Comparison of ENCODE assay signal across 12 cellular contexts in genomic region chr7:1819258-1819841, GRCh38.
A peak's percentile ranks its signal among the peaks of the same experiment; 100 is the strongest.
DNase-seq lines count a peak whose midpoint lies in the region; TF ChIP-seq lines count a peak whose summit lies in the region.
"Had no signal": no experiment of that assay in that cellular context is flagged by ENCODE, and none has a peak within 500 bp of the region (broad histone marks: within the 10 kb centered on the region; RNA-seq: fewer than 3 reads in every experiment).

No MANE protein-coding gene starts in this region.

- H3K9ac ChIP-seq in neuronal stem cell (ENCODE audit: low read depth, low read length, poor library complexity) (no peak overlapping the region), MM.1S (ENCODE audit: low read length) (no peak overlapping the region), neural progenitor cell (no peak overlapping the region), GM23248 (no peak overlapping the region)

- H3K9me2 ChIP-seq in MM.1S (replicated peaks; ENCODE audit: insufficient read depth, low read length): no peaks in the 10 kb centered on the region
- H3K9me2 ChIP-seq in GM23248 (ENCODE audit: insufficient read depth): no peaks in the 10 kb centered on the region

- no peaks in the 10 kb centered on the region for H3K9me3 Mint-ChIP-seq in CD4-positive, alpha-beta memory T cell
- no peaks in the 10 kb centered on the region for H3K9me3 Mint-ChIP-seq in activated naive CD8-positive, alpha-beta T cell (ENCODE audit: low read depth)
- H3K9me3 Mint-ChIP-seq in neural progenitor cell: no peaks in the 10 kb centered on the region

- H2AFZ ChIP-seq in neuronal stem cell (ENCODE audit: low read length) (no peak overlapping the region), MM.1S (ENCODE audit: low read length) (no peak overlapping the region), neural progenitor cell (replicated peaks) (no peak overlapping the region), GM23248 (no peak overlapping the region)

- in situ Hi-C loops in KBM-7 (cut with MboI; ENCODE audit: low pct_unique_long_range_greater_than_20kb, low sequenced_read_pairs) (no loop called here), GM23248 (cut with MboI) (no loop called here)

- H3K4me2 ChIP-seq in neuronal stem cell (ENCODE audit: insufficient read depth, low read length, poor library complexity, severe bottlenecking): no peak overlapping the region
- no peak overlapping the region for H3K4me2 ChIP-seq in MM.1S (ENCODE audit: low read depth, low read length)
- H3K4me2 ChIP-seq in neural progenitor cell: no peak overlapping the region
- no peak overlapping the region for H3K4me2 ChIP-seq in GM23248 (ENCODE audit: unreplicated experiment)

- H3K27me3 Mint-ChIP-seq in CD4-positive, alpha-beta memory T cell: no peaks in the 10 kb centered on the region
- no peaks in the 10 kb centered on the region for H3K27me3 Mint-ChIP-seq in activated naive CD8-positive, alpha-beta T cell
- peaks cover 2% of the 10 kb centered on the region for H3K27me3 Mint-ChIP-seq in neural progenitor cell (ENCODE audit: insufficient read depth, low read depth)

- H4K8ac ChIP-seq in neuronal stem cell (ENCODE audit: low read depth, low read length): peak overlapping the region; percentile 72

- H3K27me3 ChIP-seq in CD4-positive, alpha-beta memory T cell (ENCODE audit: insufficient read depth, low read length): no peaks in the 10 kb centered on the region
- no peaks in the 10 kb centered on the region for H3K27me3 ChIP-seq in neuronal stem cell (ENCODE audit: control insufficient read depth in 3 of 3, insufficient read depth in 3 of 3, low read depth in 1 of 3, low read length in 3 of 3)
- H3K27me3 ChIP-seq in MM.1S (replicated peaks; ENCODE audit: insufficient read depth, low read length): no peaks in the 10 kb centered on the region
- no peaks in the 10 kb centered on the region for H3K27me3 ChIP-seq in effector memory CD4-positive, alpha-beta T cell (replicated peaks; ENCODE audit: control insufficient read depth, insufficient read depth, low read length, poor library complexity, severe bottlenecking)
- H3K27me3 ChIP-seq in neural progenitor cell: no peaks in the 10 kb centered on the region
- H3K27me3 ChIP-seq in GM23248 (replicated peaks; ENCODE audit: insufficient read depth): no peaks in the 10 kb centered on the region
- H3K27me3 ChIP-seq: ascending aorta had no signal

- peaks cover 0 to 6% of the 10 kb centered on the region in 2 donors for H3K36me3 Mint-ChIP-seq in CD4-positive, alpha-beta memory T cell
- peaks cover 4% of the 10 kb centered on the region for H3K36me3 Mint-ChIP-seq in activated naive CD8-positive, alpha-beta T cell
- no peaks in the 10 kb centered on the region for H3K36me3 Mint-ChIP-seq in neural progenitor cell

- intact Hi-C loops in CD4-positive, alpha-beta memory T cell (cut with micrococcal nuclease): no loop called here

- peak overlapping the region; percentile 35 for H3K23ac ChIP-seq in neuronal stem cell (ENCODE audit: low read depth, low read length, poor library complexity)

- POLR2A ChIA-PET in CD4-positive, alpha-beta memory T cell (lab: Charles Lee; ENCODE audit: partially characterized antibody): no interaction called here

- H4K91ac ChIP-seq in neuronal stem cell (ENCODE audit: low read depth, low read length, poor library complexity): no peak overlapping the region

- no peaks in the 10 kb centered on the region for H3F3A ChIP-seq in MM.1S (ENCODE audit: insufficient read depth, low read length)
- H3F3A ChIP-seq in neural progenitor cell (ENCODE audit: low read depth): no peaks in the 10 kb centered on the region
- no peaks in the 10 kb centered on the region for H3F3A ChIP-seq in GM23248 (ENCODE audit: insufficient read depth)

- no peak overlapping the region for H2BK120ac ChIP-seq in neuronal stem cell (ENCODE audit: low read depth, low read length)

- H3K4me1 Mint-ChIP-seq in CD4-positive, alpha-beta memory T cell: peaks cover 20 to 46% (median 31%) of the 10 kb centered on the region in 4 donors
- peaks cover 28% of the 10 kb centered on the region for H3K4me1 Mint-ChIP-seq in activated naive CD8-positive, alpha-beta T cell (ENCODE audit: low read depth)
- peaks cover 19% of the 10 kb centered on the region for H3K4me1 Mint-ChIP-seq in neural progenitor cell

- peaks cover 15% of the 10 kb centered on the region for H3K4me1 ChIP-seq in CD4-positive, alpha-beta memory T cell (ENCODE audit: insufficient read depth, low read length)
- H3K4me1 ChIP-seq in neuronal stem cell (ENCODE audit: control insufficient read depth in 2 of 2, insufficient read depth in 1 of 2, low read depth in 1 of 2, low read length in 2 of 2): peaks cover 1 to 8% of the 10 kb centered on the region in 2 donors
- H3K4me1 ChIP-seq in MM.1S (ENCODE audit: low read length): no peaks in the 10 kb centered on the region
- peaks cover 3% of the 10 kb centered on the region for H3K4me1 ChIP-seq in effector memory CD4-positive, alpha-beta T cell (ENCODE audit: control insufficient read depth, insufficient read depth, low read length, poor library complexity, severe bottlenecking)
- peaks cover 4% of the 10 kb centered on the region for H3K4me1 ChIP-seq in neural progenitor cell
- no peaks in the 10 kb centered on the region for H3K4me1 ChIP-seq in GM23248 (ENCODE audit: insufficient read depth)

- peak overlapping the region in 5 of 8 donors; percentile 21 to 72 (median 62) for H3K4me3 Mint-ChIP-seq in CD4-positive, alpha-beta memory T cell
- peak overlapping the region; percentile 35 for H3K4me3 Mint-ChIP-seq in activated naive CD8-positive, alpha-beta T cell
- no peak overlapping the region for H3K4me3 Mint-ChIP-seq in neural progenitor cell

- H3K9me3 ChIP-seq in CD4-positive, alpha-beta memory T cell (ENCODE audit: control insufficient read depth in 1 of 2, low read length in 2 of 2): no peaks in the 10 kb centered on the region
- H3K9me3 ChIP-seq in neuronal stem cell (replicated peaks in 1 of 2; ENCODE audit: control insufficient read depth in 2 of 2, insufficient read depth in 1 of 2, low read depth in 1 of 2, low read length in 2 of 2) (no peaks in the 10 kb centered on the region), MM.1S (replicated peaks; ENCODE audit: insufficient read depth, low read length) (no peaks in the 10 kb centered on the region), neural progenitor cell (ENCODE audit: low read depth) (no peaks in the 10 kb centered on the region), GM23248 (ENCODE audit: low read depth) (no peaks in the 10 kb centered on the region)
- H3K9me3 ChIP-seq in effector memory CD4-positive, alpha-beta T cell (ENCODE audit: control insufficient read depth, low read length): no peaks in the 10 kb centered on the region
- H3K9me3 ChIP-seq: ascending aorta, neutrophil had no signal

- H3K18ac ChIP-seq in neuronal stem cell (ENCODE audit: low read length): no peak overlapping the region

- DNase-seq in CD4-positive, alpha-beta memory T cell: peak in 2 of 5 donors; percentile 15 to 16
- peak; percentile 76 for DNase-seq in KBM-7
- DNase-seq in neuronal stem cell (ENCODE audit: low spot score): no peak
- no peak for DNase-seq in MM.1S
- no peak for DNase-seq in effector memory CD4-positive, alpha-beta T cell
- DNase-seq in neural progenitor cell (ENCODE audit: low spot score): no peak
- no peak for DNase-seq in GM23248
- DNase-seq: effector CD8-positive, alpha-beta T cell; NCI-H146 had no signal

- peak overlapping the region in 4 of 7 donors; percentile 44 to 79 (median 62) for H3K27ac Mint-ChIP-seq in CD4-positive, alpha-beta memory T cell
- peak overlapping the region; percentile 64 for H3K27ac Mint-ChIP-seq in activated naive CD8-positive, alpha-beta T cell
- H3K27ac Mint-ChIP-seq in neural progenitor cell: no peak overlapping the region

- H4K20me1 ChIP-seq in MM.1S (ENCODE audit: insufficient read depth, low read length) (no peaks in the 10 kb centered on the region), neural progenitor cell (ENCODE audit: low read depth) (no peaks in the 10 kb centered on the region), GM23248 (ENCODE audit: insufficient read depth) (no peaks in the 10 kb centered on the region)

- H3K36me3 ChIP-seq in CD4-positive, alpha-beta memory T cell (ENCODE audit: insufficient read depth, low read length): no peaks in the 10 kb centered on the region
- H3K36me3 ChIP-seq in neuronal stem cell (replicated peaks in 1 of 2; ENCODE audit: control insufficient read depth in 2 of 2, insufficient read depth in 2 of 2, low read length in 2 of 2) (no peaks in the 10 kb centered on the region), MM.1S (replicated peaks; ENCODE audit: insufficient read depth, low read length) (no peaks in the 10 kb centered on the region), neural progenitor cell (no peaks in the 10 kb centered on the region), GM23248 (ENCODE audit: low read depth) (no peaks in the 10 kb centered on the region)
- peaks cover 5% of the 10 kb centered on the region for H3K36me3 ChIP-seq in effector memory CD4-positive, alpha-beta T cell (ENCODE audit: control insufficient read depth, insufficient read depth, low read length)
- H3K36me3 ChIP-seq: ascending aorta had no signal

- H3K4ac ChIP-seq in neuronal stem cell (ENCODE audit: low read length): no peak overlapping the region

- no peak overlapping the region for H2BK5ac ChIP-seq in neuronal stem cell (ENCODE audit: low read length)

- H3K79me2 ChIP-seq in MM.1S (ENCODE audit: low read length) (no peaks in the 10 kb centered on the region), neural progenitor cell (ENCODE audit: low read depth) (no peaks in the 10 kb centered on the region), GM23248 (ENCODE audit: insufficient read depth) (no peaks in the 10 kb centered on the region)

- TF ChIP-seq CTCF in MM.1S (IDR thresholded peaks at IDR 0.05; ENCODE audit: low read length) (no peak), neural progenitor cell (IDR thresholded peaks at IDR 0.05) (no peak)

- no CpG with 5 or more reads among the region's 26 CpGs for WGBS in neuronal stem cell (ENCODE audit: extremely low coverage in 2 of 2, insufficient read length in 2 of 2, insufficient replicate concordance in 1 of 2), 2 donors
- 94 to 97% methylated on average over 25 to 26 of the region's 26 CpGs for WGBS in GM23248 (ENCODE audit: low coverage in 1 of 2, low lambda C conversion rate in 2 of 2, missing lambda C conversion rate in 2 of 2), 2 experiments

- H3K4me3 ChIP-seq in CD4-positive, alpha-beta memory T cell (ENCODE audit: low read length in 2 of 2): no peak overlapping the region
- H3K4me3 ChIP-seq in neuronal stem cell (ENCODE audit: low read length in 2 of 2): no peak overlapping the region
- H3K4me3 ChIP-seq in MM.1S (ENCODE audit: low read length): no peak overlapping the region
- H3K4me3 ChIP-seq in effector memory CD4-positive, alpha-beta T cell (ENCODE audit: insufficient read depth, low read depth, low read length, poor library complexity, severe bottlenecking): no peak overlapping the region
- no peak overlapping the region for H3K4me3 ChIP-seq in neural progenitor cell
- no peak overlapping the region for H3K4me3 ChIP-seq in GM23248
- H3K4me3 ChIP-seq: ascending aorta had no signal

- no peak overlapping the region for H2AK5ac ChIP-seq in neuronal stem cell (ENCODE audit: low read depth, low read length)

- CTCF ChIA-PET in CD4-positive, alpha-beta memory T cell (lab: Charles Lee; ENCODE audit: partially characterized antibody): no interaction called here

- no peak overlapping the region for H3K14ac ChIP-seq in neuronal stem cell (ENCODE audit: low read length)

- peaks cover 6% of the 10 kb centered on the region for H3K79me1 ChIP-seq in neuronal stem cell (ENCODE audit: low read depth, low read length)

- no peak overlapping the region for H2BK12ac ChIP-seq in neuronal stem cell (ENCODE audit: low read length)

- H2BK15ac ChIP-seq in neuronal stem cell (ENCODE audit: low read length): no peak overlapping the region

- H3K27ac ChIP-seq in CD4-positive, alpha-beta memory T cell (ENCODE audit: low read depth, low read length): no peak overlapping the region
- H3K27ac ChIP-seq in neuronal stem cell (replicated peaks; ENCODE audit: low read length): no peak overlapping the region
- H3K27ac ChIP-seq in MM.1S (ENCODE audit: low read length): no peak overlapping the region
- H3K27ac ChIP-seq in effector memory CD4-positive, alpha-beta T cell (ENCODE audit: insufficient read depth, low read length, poor library complexity, severe bottlenecking): no peak overlapping the region
- no peak overlapping the region for H3K27ac ChIP-seq in neural progenitor cell
- no peak overlapping the region for H3K27ac ChIP-seq in GM23248
- H3K27ac ChIP-seq: ascending aorta, neutrophil had no signal
